Comparison of ENCODE assay signal across 12 cellular contexts in the genomic region with DNA sequence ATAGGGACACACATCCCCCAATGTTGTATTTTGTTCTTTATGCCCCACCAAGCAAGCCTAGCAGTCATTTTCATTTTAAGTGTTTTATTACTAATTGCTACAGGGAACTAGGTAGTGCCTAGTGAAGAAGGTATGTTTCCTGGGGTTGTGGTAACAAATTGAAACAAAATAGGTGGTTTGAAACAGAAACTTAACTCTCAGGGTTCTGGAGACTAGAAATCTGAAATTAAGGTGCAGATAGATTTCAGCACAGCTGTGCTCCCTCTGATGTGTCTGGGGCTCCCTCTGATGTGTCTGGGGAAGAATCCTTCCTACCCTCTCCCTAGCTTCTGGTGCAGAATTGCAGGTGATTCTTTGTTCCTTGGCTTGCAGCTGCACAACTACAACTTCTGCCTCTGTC.
DNase-seq lines count a peak whose midpoint lies in the region; ATAC-seq and TF ChIP-seq lines count a peak whose summit lies in the region.
"Had no signal": no experiment of that assay in that cellular context is flagged by ENCODE, and none has a peak within 500 bp of the region (broad histone marks: within the 10 kb centered on the region; RNA-seq: fewer than 3 reads in every experiment).

No MANE protein-coding gene starts in this region.

- H3K36me3 ChIP-seq in gastrocnemius medialis: no peaks in the 10 kb centered on the region

- TF ChIP-seq CTCF in activated B cell treated with CpG ODN at 0.5 μM for 24 hours (IDR thresholded peaks at IDR 0.05): no peak
- no peak for TF ChIP-seq CTCF in gastrocnemius medialis (IDR thresholded peaks at IDR 0.05 in 4 of 5, conservative IDR thresholded peaks at IDR 0.05 in 1 of 5)

- H3K27me3 ChIP-seq in gastrocnemius medialis: no peaks in the 10 kb centered on the region

- no peaks in the 10 kb centered on the region for H3K9me3 ChIP-seq in gastrocnemius medialis

- no peaks in the 10 kb centered on the region for H3K36me3 Mint-ChIP-seq in activated B cell treated with CpG ODN at 0.5 μM for 24 hours (ENCODE audit: low read depth)
- peaks cover 1% of the 10 kb centered on the region for H3K36me3 Mint-ChIP-seq in activated CD4-positive, alpha-beta T cell treated with anti-CD3 and anti-CD28 coated beads, Interleukin-2, amount 10 ng/mL, durations not matched to agents 24 days and 14 days (ENCODE audit: low read depth)
- H3K36me3 Mint-ChIP-seq: T-cell had no signal

- H3K9me3 Mint-ChIP-seq in activated B cell treated with CpG ODN at 0.5 μM for 24 hours: no peaks in the 10 kb centered on the region
- H3K9me3 Mint-ChIP-seq in activated CD4-positive, alpha-beta T cell treated with anti-CD3 and anti-CD28 coated beads, Interleukin-2, amount 10 ng/mL, durations not matched to agents 24 days and 14 days: peaks cover 2% of the 10 kb centered on the region

- DNase-seq in activated B cell treated with CpG ODN at 0.5 μM for 24 hours (no peak), gastrocnemius medialis (no peak)
- no peak for DNase-seq in activated CD4-positive, alpha-beta T cell treated with anti-CD3 and anti-CD28 coated beads for 1 hour
- DNase-seq in activated CD4-positive, alpha-beta T cell treated with anti-CD3 and anti-CD28 coated beads, Interleukin-2, amount 10 ng/mL, durations not matched to agents 24 days and 14 days: no peak
- DNase-seq: activated T-cell treated with anti-CD3 and anti-CD28 coated beads, Interleukin-2, amount 50 U/mL, for 48 hours; central memory CD4-positive, alpha-beta T cell; NCI-H524; T-cell had no signal

- no peaks in the 10 kb centered on the region for H3K27me3 Mint-ChIP-seq in activated B cell treated with CpG ODN at 0.5 μM for 24 hours
- peaks cover 2% of the 10 kb centered on the region for H3K27me3 Mint-ChIP-seq in activated CD4-positive, alpha-beta T cell treated with anti-CD3 and anti-CD28 coated beads, Interleukin-2, amount 10 ng/mL, durations not matched to agents 24 days and 14 days

- H3K4me1 Mint-ChIP-seq in activated B cell treated with CpG ODN at 0.5 μM for 24 hours: peaks cover 25% of the 10 kb centered on the region
- H3K4me1 Mint-ChIP-seq in activated CD4-positive, alpha-beta T cell treated with anti-CD3 and anti-CD28 coated beads, Interleukin-2, amount 10 ng/mL, durations not matched to agents 24 days and 14 days: peaks cover 22% of the 10 kb centered on the region

- peak; percentile 91 for ATAC-seq in GM18868 (IDR thresholded peaks at IDR 0.05; ENCODE audit: unreplicated experiment)
- peak; percentile 93 for ATAC-seq in GM21423 (IDR thresholded peaks at IDR 0.05; ENCODE audit: unreplicated experiment)
- peak; percentile 91 for ATAC-seq in HG03066 (IDR thresholded peaks at IDR 0.05; ENCODE audit: low read depth, unreplicated experiment)
- peak; percentile 53 for ATAC-seq in activated B cell treated with CpG ODN at 0.5 μM for 24 hours (ENCODE audit: low read depth)
- ATAC-seq in gastrocnemius medialis: no peak
- ATAC-seq: T-cell had no signal

- H3K27ac ChIP-seq in gastrocnemius medialis: no peak overlapping the region

- H3K4me3 Mint-ChIP-seq in activated B cell treated with CpG ODN at 0.5 μM for 24 hours: no peak overlapping the region
- H3K4me3 Mint-ChIP-seq in activated CD4-positive, alpha-beta T cell treated with anti-CD3 and anti-CD28 coated beads, Interleukin-2, amount 10 ng/mL, durations not matched to agents 24 days and 14 days: no peak overlapping the region
- H3K4me3 Mint-ChIP-seq: T-cell had no signal

- intact Hi-C loops in activated B cell treated with CpG ODN at 0.5 μM for 24 hours (cut with micrococcal nuclease): loop anchor here (5.0 kb wide), 1 partner anchor 50 kb away; no protein-coding TSS in a partner anchor
- intact Hi-C loops in activated CD4-positive, alpha-beta T cell treated with anti-CD3 and anti-CD28 coated beads, Interleukin-2, amount 10 ng/mL, durations not matched to agents 24 days and 14 days (cut with micrococcal nuclease): no loop called here
- intact Hi-C loops in gastrocnemius medialis (cut with DNase I; ENCODE audit: low total_unique reads): no loop called here

- POLR2A ChIA-PET in activated B cell treated with CpG ODN at 0.5 μM for 24 hours (lab: Charles Lee): interaction anchor here (0.7 kb wide), 1 partner anchor 23 kb away, joined by 4 read pairs; no protein-coding TSS in a partner anchor

- peak overlapping the region; percentile 84 for H3K27ac Mint-ChIP-seq in activated B cell treated with CpG ODN at 0.5 μM for 24 hours
- H3K27ac Mint-ChIP-seq in activated CD4-positive, alpha-beta T cell treated with anti-CD3 and anti-CD28 coated beads, Interleukin-2, amount 10 ng/mL, durations not matched to agents 24 days and 14 days: no peak overlapping the region
- H3K27ac Mint-ChIP-seq: T-cell had no signal

- H3K4me1 ChIP-seq in gastrocnemius medialis: no peaks in the 10 kb centered on the region

- CTCF ChIA-PET in activated B cell treated with CpG ODN at 0.5 μM for 24 hours (lab: Charles Lee): interaction anchor here (1.3 kb wide), 1 partner anchor 13 kb away, joined by 3 read pairs; no protein-coding TSS in a partner anchor

- H3K4me3 ChIP-seq in gastrocnemius medialis: no peak overlapping the region
- H3K4me3 ChIP-seq: lung had no signal

- TF ChIP-seq POLR2A in gastrocnemius medialis (IDR thresholded peaks at IDR 0.05): no peak

- in situ Hi-C loops in gastrocnemius medialis (cut with MboI; ENCODE audit: low sequenced_read_pairs in 4 of 4): loop anchor here in 2 of 4 donors (25.0 kb wide), 2 partner anchors 430 to 530 kb away; no protein-coding TSS in a partner anchor

Comparison
In these comparisons a context has a peak if more than half of its experiments do, and no peak if none do; other contexts are left out.
1. ATAC-seq: peak in GM18868 (single experiment), GM21423 (single experiment), HG03066 (single experiment) and activated B cell treated with CpG ODN at 0.5 μM for 24 hours (single experiment); none in gastrocnemius medialis (0 of 2).